ENCODE assay signal across 10 cellular contexts in the genomic region with DNA sequence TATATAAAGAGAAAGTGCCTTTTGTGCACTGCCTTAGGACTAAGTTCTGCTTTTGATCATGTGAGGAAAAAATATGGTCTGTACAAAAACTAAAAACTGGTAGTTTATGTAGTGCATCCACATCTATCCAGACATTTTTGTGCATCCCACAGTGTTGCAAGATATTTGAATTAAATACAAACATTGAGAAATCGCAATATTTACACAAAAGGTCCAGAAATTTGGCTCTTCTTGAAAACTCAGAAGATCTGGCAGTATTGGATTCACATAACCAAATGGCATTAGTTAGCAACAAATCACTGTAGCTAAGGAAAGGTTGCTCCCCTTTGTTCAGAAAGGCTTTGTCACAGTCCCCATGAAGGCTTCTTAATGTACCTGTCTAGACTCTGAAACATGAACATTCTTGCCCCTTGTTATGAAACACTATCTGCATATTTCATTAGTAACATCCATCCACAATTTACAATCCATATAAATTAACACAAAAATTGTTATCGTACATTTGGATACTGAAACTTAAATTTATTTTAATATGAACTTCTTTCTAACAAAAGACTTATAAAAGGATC. TPM values are rescaled to one million over a fixed set of nuclear protein-coding genes. Genes with fewer than 3 reads are reported as not detected.
DNase-seq lines count a peak whose midpoint lies in the region; ATAC-seq, FAIRE-seq and TF ChIP-seq lines count a peak whose summit lies in the region.
"Had no signal": no experiment of that assay in that cellular context is flagged by ENCODE, and none has a peak within 500 bp of the region (broad histone marks: within the 10 kb centered on the region; RNA-seq: fewer than 3 reads in every experiment).

No MANE protein-coding gene starts in this region.

- peaks cover 18% of the 10 kb centered on the region for H3K4me1 Mint-ChIP-seq in astrocyte (ENCODE audit: low read depth, unreplicated experiment)
- H3K4me1 Mint-ChIP-seq in stimulated activated naive B cell treated with anti-CD40 and anti-IgM and Interleukin-4, amounts not matched to agents 10 μg/mL and 1 μg/mL and 100 μg/mL, for 72 hours = peaks cover 21 to 41% of the 10 kb centered on the region in 2 donors

- WGBS in A549 (ENCODE audit: missing lambda C conversion rate) = 78% methylated on average over 2 of the region's 2 CpGs
- 21 to 28% methylated on average over 2 of the region's 2 CpGs for WGBS in GM23248 (ENCODE audit: low coverage in 1 of 2, low lambda C conversion rate in 2 of 2, missing lambda C conversion rate in 2 of 2), 2 experiments

- H3K27ac ChIP-seq in A549 = no peak overlapping the region
- no peak overlapping the region for H3K27ac ChIP-seq in GM23248
- H3K27ac ChIP-seq in astrocyte (ENCODE audit: low read depth, low read length) = no peak overlapping the region

- peak overlapping the region; percentile 98 for H3K9ac ChIP-seq in GM23248
- peak overlapping the region; percentile 99 for H3K9ac ChIP-seq in astrocyte (ENCODE audit: low read length)

- TF ChIP-seq RAD21 in A549 (conservative IDR thresholded peaks at IDR 0.05 in 1 of 2, IDR thresholded peaks at IDR 0.05 in 1 of 2) = no peak

- H3K27me3 ChIP-seq in GM23248 (replicated peaks; ENCODE audit: insufficient read depth) (no peaks in the 10 kb centered on the region), astrocyte (ENCODE audit: insufficient read depth, low read length) (no peaks in the 10 kb centered on the region)

- H3K9me3 ChIP-seq in A549 (no peaks in the 10 kb centered on the region), GM23248 (ENCODE audit: low read depth) (no peaks in the 10 kb centered on the region), astrocyte (ENCODE audit: insufficient read depth, low read depth, low read length) (no peaks in the 10 kb centered on the region)

- H3K4me3 ChIP-seq in A549 = peak overlapping the region; percentile 80; the same call in 1 of the 3 replicates
- H3K4me3 ChIP-seq in GM23248 = peak overlapping the region; percentile 92
- peak overlapping the region; percentile 98 for H3K4me3 ChIP-seq in astrocyte (ENCODE audit: insufficient read depth, low read depth, low read length)

- no peaks in the 10 kb centered on the region for H3K9me3 Mint-ChIP-seq in astrocyte (ENCODE audit: unreplicated experiment)
- no peaks in the 10 kb centered on the region for H3K9me3 Mint-ChIP-seq in stimulated activated naive B cell treated with anti-CD40 and anti-IgM and Interleukin-4, amounts not matched to agents 10 μg/mL and 1 μg/mL and 100 μg/mL, for 72 hours

- POLR2A ChIA-PET in A549 (lab: Yijun Ruan, JAX) = no interaction called here

- CTCF ChIA-PET in A549 (lab: Yijun Ruan, JAX) = interaction anchor here (0.6 to 2.4 kb wide), 2 partner anchors 10 to 1654 kb away, joined by 3 to 13 read pairs; no protein-coding TSS in a partner anchor

- no peak for FAIRE-seq in A549 (lab: Jason Lieb, UNC)
- no peak for FAIRE-seq in astrocyte (lab: Jason Lieb, UNC)

- peaks cover 4% of the 10 kb centered on the region for H3K36me3 Mint-ChIP-seq in astrocyte (ENCODE audit: low read depth, unreplicated experiment)
- H3K36me3 Mint-ChIP-seq in stimulated activated naive B cell treated with anti-CD40 and anti-IgM and Interleukin-4, amounts not matched to agents 10 μg/mL and 1 μg/mL and 100 μg/mL, for 72 hours = peaks cover 8 to 26% of the 10 kb centered on the region in 2 donors

- H3K4me1 ChIP-seq in A549 (peaks cover 16% of the 10 kb centered on the region; the same call in 2 of the 3 replicates), GM23248 (ENCODE audit: insufficient read depth) (peaks cover 44% of the 10 kb centered on the region), astrocyte (ENCODE audit: insufficient read depth, low read length) (peaks cover 9% of the 10 kb centered on the region)

- no peak for ATAC-seq in A549
- ATAC-seq in left lobe of liver = peak; percentile 5
- ATAC-seq in HG02938 (IDR thresholded peaks at IDR 0.05; ENCODE audit: unreplicated experiment) = no peak
- no peak for ATAC-seq in stimulated activated naive B cell treated with anti-CD40 and anti-IgM and Interleukin-4, amounts not matched to agents 10 μg/mL and 1 μg/mL and 100 μg/mL, for 72 hours (replicated peaks)
- no peak for ATAC-seq in GM21515 (IDR thresholded peaks at IDR 0.05; ENCODE audit: unreplicated experiment)

- H3F3A ChIP-seq in GM23248 (ENCODE audit: insufficient read depth) = peaks cover 22% of the 10 kb centered on the region; the same call in 1 of the 2 replicates

- H3K36me3 ChIP-seq in GM23248 (ENCODE audit: low read depth) (peaks cover 33% of the 10 kb centered on the region), astrocyte (ENCODE audit: insufficient read depth, low read length) (peaks cover 22% of the 10 kb centered on the region)

- H3K27me3 Mint-ChIP-seq in astrocyte (ENCODE audit: low read depth, unreplicated experiment) = no peaks in the 10 kb centered on the region
- H3K27me3 Mint-ChIP-seq in stimulated activated naive B cell treated with anti-CD40 and anti-IgM and Interleukin-4, amounts not matched to agents 10 μg/mL and 1 μg/mL and 100 μg/mL, for 72 hours = peaks cover 7 to 10% of the 10 kb centered on the region in 2 donors

- TF ChIP-seq EP300 in A549 (IDR thresholded peaks at IDR 0.05) = no peak

- H3K79me2 ChIP-seq in GM23248 (ENCODE audit: insufficient read depth) (peaks cover 70% of the 10 kb centered on the region), astrocyte (ENCODE audit: insufficient read depth, low read length) (peaks cover 58% of the 10 kb centered on the region)

- DNase-seq in A549 (ENCODE audit: low read depth in 1 of 2, low spot score in 1 of 2) = no peak
- no peak for DNase-seq in GM23248
- DNase-seq in astrocyte (ENCODE audit: low read depth) = no peak
- DNase-seq in left lobe of liver (ENCODE audit: low spot score) = no peak
- no peak for DNase-seq in iPS-NIHi7 (ENCODE audit: extremely low spot score)
- no peak for DNase-seq in stimulated activated naive B cell treated with anti-CD40 and anti-IgM and Interleukin-4, amounts not matched to agents 10 μg/mL and 1 μg/mL and 100 μg/mL, for 72 hours
- DNase-seq: DMS79, Right ventricle myocardium superior had no signal

- H2AFZ ChIP-seq in GM23248 (no peak overlapping the region), astrocyte (ENCODE audit: low read depth, low read length) (no peak overlapping the region)

- no peak overlapping the region for H3K27ac Mint-ChIP-seq in astrocyte (ENCODE audit: unreplicated experiment)
- no peak overlapping the region for H3K27ac Mint-ChIP-seq in stimulated activated naive B cell treated with anti-CD40 and anti-IgM and Interleukin-4, amounts not matched to agents 10 μg/mL and 1 μg/mL and 100 μg/mL, for 72 hours

- H4K20me1 ChIP-seq in GM23248 (ENCODE audit: insufficient read depth) (no peaks in the 10 kb centered on the region), astrocyte (ENCODE audit: insufficient read depth, low read length) (peaks cover 15% of the 10 kb centered on the region)

- no peak for TF ChIP-seq POLR2A in A549 (IDR thresholded peaks at IDR 0.05; ENCODE audit: low read length)

- no peaks in the 10 kb centered on the region for H3K9me2 ChIP-seq in GM23248 (ENCODE audit: insufficient read depth)

- H3K4me2 ChIP-seq in A549 (peak overlapping the region; percentile 86), GM23248 (ENCODE audit: unreplicated experiment) (peak overlapping the region; percentile 95), astrocyte (ENCODE audit: low read length) (peak overlapping the region; percentile 90)

- H3K4me3 Mint-ChIP-seq in astrocyte (ENCODE audit: unreplicated experiment) = peak overlapping the region; percentile 100
- H3K4me3 Mint-ChIP-seq in stimulated activated naive B cell treated with anti-CD40 and anti-IgM and Interleukin-4, amounts not matched to agents 10 μg/mL and 1 μg/mL and 100 μg/mL, for 72 hours = peak overlapping the region in 1 of 2 donors; percentile 25

- in situ Hi-C loops in GM23248 (cut with MboI) = loop anchor here (25.0 kb wide), 2 partner anchors 1452 to 1852 kb away; no protein-coding TSS in a partner anchor

- TF ChIP-seq CTCF in A549 (IDR thresholded peaks at IDR 0.05) (no peak), astrocyte (IDR thresholded peaks at IDR 0.05; ENCODE audit: insufficient read depth, low read depth, low read length) (no peak)

TF ChIP-seq in A549, 52 proteins besides CTCF, POLR2A, EP300 and RAD21 (continues in another document):
- TF ChIP-seq, protein P1, sequence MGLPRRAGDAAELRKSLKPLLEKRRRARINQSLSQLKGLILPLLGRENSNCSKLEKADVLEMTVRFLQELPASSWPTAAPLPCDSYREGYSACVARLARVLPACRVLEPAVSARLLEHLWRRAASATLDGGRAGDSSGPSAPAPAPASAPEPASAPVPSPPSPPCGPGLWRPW (IDR thresholded peaks at IDR 0.05) = no peak
- TF ChIP-seq ESRRA (IDR thresholded peaks at IDR 0.05; ENCODE audit: borderline replicate concordance, low read length) (no peak), SREBF2 (IDR thresholded peaks at IDR 0.05) (no peak), KDM5A (IDR thresholded peaks at IDR 0.05) (no peak), GATA3 (IDR thresholded peaks at IDR 0.05; ENCODE audit: borderline replicate concordance) (no peak), HOXA7 (CRISPR knock-in tag; IDR thresholded peaks at IDR 0.05) (no peak), JUNB (IDR thresholded peaks at IDR 0.05) (no peak), POLR2AphosphoS2 (conservative IDR thresholded peaks at IDR 0.05; ENCODE audit: low read length) (no peak)
- TF ChIP-seq, protein P2, sequence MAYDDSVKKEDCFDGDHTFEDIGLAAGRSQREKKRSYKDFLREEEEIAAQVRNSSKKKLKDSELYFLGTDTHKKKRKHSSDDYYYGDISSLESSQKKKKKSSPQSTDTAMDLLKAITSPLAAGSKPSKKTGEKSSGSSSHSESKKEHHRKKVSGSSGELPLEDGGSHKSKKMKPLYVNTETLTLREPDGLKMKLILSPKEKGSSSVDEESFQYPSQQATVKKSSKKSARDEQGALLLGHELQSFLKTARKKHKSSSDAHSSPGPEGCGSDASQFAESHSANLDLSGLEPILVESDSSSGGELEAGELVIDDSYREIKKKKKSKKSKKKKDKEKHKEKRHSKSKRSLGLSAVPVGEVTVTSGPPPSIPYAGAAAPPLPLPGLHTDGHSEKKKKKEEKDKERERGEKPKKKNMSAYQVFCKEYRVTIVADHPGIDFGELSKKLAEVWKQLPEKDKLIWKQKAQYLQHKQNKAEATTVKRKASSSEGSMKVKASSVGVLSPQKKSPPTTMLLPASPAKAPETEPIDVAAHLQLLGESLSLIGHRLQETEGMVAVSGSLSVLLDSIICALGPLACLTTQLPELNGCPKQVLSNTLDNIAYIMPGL (CRISPR knock-in tag; IDR thresholded peaks at IDR 0.05; ENCODE audit: borderline replicate concordance) = no peak

RNA-seq across cellular contexts. Expression of a gene that starts 2.2 kb away (rescaled TPM):
- polyA plus RNA-seq in A549 (2011; rRNA removed) (140 and 180 TPM in 2 replicates), A549 (2017; fragmentation: RNase III; extraction: RNeasy Plus Mini Kit Qiagen cat#74134 plus additional on column Dnase treatment) (103 to 107 TPM (median 106 TPM) in 3 replicates), GM23248 (2016; fragmentation: Nextera tagmentation; extraction: Ambion mirVana) (192 and 195 TPM in 2 replicates)
- 39.7 and 40.3 TPM in 2 replicates for polyA plus RNA-seq in A549 (2012; cell fraction: cytosol; rRNA removed)
- 13.1 and 20.4 TPM in 2 replicates for polyA plus RNA-seq in A549 (2012; cell fraction: nucleus; rRNA removed)
- polyA minus RNA-seq in A549 (2011; rRNA and poly(A)+ RNA removed) = 59.2 and 62.3 TPM in 2 replicates
- 143 and 156 TPM in 2 replicates for total RNA-seq in GM23248 (2014; rRNA removed; shearing (Covaris generic))
- total RNA-seq in astrocyte (122 and 125 TPM in 2 replicates), left lobe of liver (67.1 TPM)
